In genomic region chr16:90093799-90094198, GRCh38 we compare ENCODE assay signal across 2 cellular contexts. TPM values are rescaled to one million over a fixed set of nuclear protein-coding genes. Genes with fewer than 3 reads are reported as not detected.
"Had no signal": no experiment of that assay in that cellular context is flagged by ENCODE, and none has a peak within 500 bp of the region (broad histone marks: within the 10 kb centered on the region; RNA-seq: fewer than 3 reads in every experiment).

No MANE protein-coding gene starts in this region.

RNA-seq across cellular contexts. Expression of gene PRDM7, which starts 16.7 kb away (rescaled TPM):
- total RNA-seq: G401, GM12878 had no signal
